Comparison of ENCODE assay signal across 7 cellular contexts in genomic region chr11:12185914-12186313, GRCh38.
DNase-seq lines count a peak whose midpoint lies in the region; ATAC-seq and TF ChIP-seq lines count a peak whose summit lies in the region.

No MANE protein-coding gene starts in this region.

- H3K36me3 ChIP-seq in gastroesophageal sphincter, result peaks cover 0 to 12% of the 10 kb centered on the region in 2 donors
- H3K36me3 ChIP-seq in BE2C, result no peaks in the 10 kb centered on the region
- H3K36me3 ChIP-seq in gastrocnemius medialis, result no peaks in the 10 kb centered on the region

- in situ Hi-C loops in gastrocnemius medialis (cut with MboI; ENCODE audit: low sequenced_read_pairs in 4 of 4), result no loop called here

- H3K4me3 ChIP-seq in gastroesophageal sphincter (no peak overlapping the region), BE2C (ENCODE audit: low read depth, low read length) (no peak overlapping the region), gastrocnemius medialis (no peak overlapping the region)

- TF ChIP-seq EP300 in gastroesophageal sphincter (IDR thresholded peaks at IDR 0.05), result no peak

- H3K27me3 Mint-ChIP-seq in stimulated activated naive CD8-positive, alpha-beta T cell treated with anti-CD3 and anti-CD28 coated beads, Interleukin-15, amount 100 ng/mL, for 72 hours, result no peaks in the 10 kb centered on the region

- H3K4me3 Mint-ChIP-seq in stimulated activated naive CD8-positive, alpha-beta T cell treated with anti-CD3 and anti-CD28 coated beads, Interleukin-15, amount 100 ng/mL, for 72 hours, result no peak overlapping the region

- H3K9me3 Mint-ChIP-seq in stimulated activated naive CD8-positive, alpha-beta T cell treated with anti-CD3 and anti-CD28 coated beads, Interleukin-15, amount 100 ng/mL, for 72 hours, result no peaks in the 10 kb centered on the region

- peak overlapping the region; percentile 29 to 57 for H3K27ac Mint-ChIP-seq in stimulated activated naive CD8-positive, alpha-beta T cell treated with anti-CD3 and anti-CD28 coated beads, Interleukin-15, amount 100 ng/mL, for 72 hours

- intact Hi-C loops in gastrocnemius medialis (cut with DNase I; ENCODE audit: low total_unique reads), result no loop called here

- H3K4me1 ChIP-seq in gastroesophageal sphincter (peaks cover 13 to 69% (median 17%) of the 10 kb centered on the region in 3 donors), BE2C (no peaks in the 10 kb centered on the region), gastrocnemius medialis (peaks cover 0 to 11% of the 10 kb centered on the region in 2 donors)

- TF ChIP-seq CTCF in gastroesophageal sphincter (IDR thresholded peaks at IDR 0.05) (no peak), BE2C (IDR thresholded peaks at IDR 0.05; ENCODE audit: low read depth, low read length) (no peak), gastrocnemius medialis (IDR thresholded peaks at IDR 0.05 in 4 of 5, conservative IDR thresholded peaks at IDR 0.05 in 1 of 5) (no peak)

- H3K27ac ChIP-seq in gastroesophageal sphincter (peak overlapping the region in 3 of 4 donors; percentile 57 to 80 (median 69)), gastrocnemius medialis (no peak overlapping the region)

- TF ChIP-seq POLR2A in gastroesophageal sphincter (IDR thresholded peaks at IDR 0.05) (no peak), gastrocnemius medialis (IDR thresholded peaks at IDR 0.05) (no peak)

- H3K9me3 ChIP-seq in gastroesophageal sphincter, result no peaks in the 10 kb centered on the region
- no peaks in the 10 kb centered on the region for H3K9me3 ChIP-seq in BE2C
- no peaks in the 10 kb centered on the region for H3K9me3 ChIP-seq in gastrocnemius medialis

- ATAC-seq in gastroesophageal sphincter (peak; percentile 20), gastrocnemius medialis (no peak)
- no peak for ATAC-seq in stimulated activated naive CD8-positive, alpha-beta T cell treated with anti-CD3 and anti-CD28 coated beads, Interleukin-15, amount 100 ng/mL, for 72 hours

- H3K4me1 Mint-ChIP-seq in stimulated activated naive CD8-positive, alpha-beta T cell treated with anti-CD3 and anti-CD28 coated beads, Interleukin-15, amount 100 ng/mL, for 72 hours, result peaks cover 44% of the 10 kb centered on the region

- 63 to 65% methylated on average over 1 to 2 of the region's 4 CpGs for WGBS in gastroesophageal sphincter (ENCODE audit: low coverage in 1 of 2), 2 donors

- H3K27me3 ChIP-seq in gastroesophageal sphincter (no peaks in the 10 kb centered on the region), BE2C (no peaks in the 10 kb centered on the region), gastrocnemius medialis (no peaks in the 10 kb centered on the region)

- peak; percentile 94 for DNase-seq in M059J (ENCODE audit: low read depth)
- DNase-seq in SHP77 treated with DMSO at 0.1 percent for 48 hours (lab: John Stamatoyannopoulos, UW), result peak; percentile 15
- DNase-seq in stimulated activated naive CD8-positive, alpha-beta T cell treated with anti-CD3 and anti-CD28 coated beads, Interleukin-15, amount 100 ng/mL, for 72 hours, result no peak
- no peak for DNase-seq in BE2C
- no peak for DNase-seq in activated naive CD4-positive, alpha-beta T cell treated with anti-CD3 and anti-CD28 coated beads, Interleukin-2, amount 50 U/mL, for 16 hours
- no peak for DNase-seq in gastrocnemius medialis

Comparison
In these comparisons a context has a peak if more than half of its experiments do, and no peak if none do; other contexts are left out.
1. DNase-seq: peak in M059J (single experiment) and SHP77 treated with DMSO at 0.1 percent for 48 hours (single experiment); none in stimulated activated naive CD8-positive, alpha-beta T cell treated with anti-CD3 and anti-CD28 coated beads, Interleukin-15, amount 100 ng/mL, for 72 hours (0 of 2), BE2C (single experiment), activated naive CD4-positive, alpha-beta T cell treated with anti-CD3 and anti-CD28 coated beads, Interleukin-2, amount 50 U/mL, for 16 hours (single experiment) and gastrocnemius medialis (0 of 2).
2. H3K27ac ChIP-seq: peak in gastroesophageal sphincter (3 of 4); none in gastrocnemius medialis (0 of 4).